Comparison of ENCODE assay signal across 8 cellular contexts in the genomic region with DNA sequence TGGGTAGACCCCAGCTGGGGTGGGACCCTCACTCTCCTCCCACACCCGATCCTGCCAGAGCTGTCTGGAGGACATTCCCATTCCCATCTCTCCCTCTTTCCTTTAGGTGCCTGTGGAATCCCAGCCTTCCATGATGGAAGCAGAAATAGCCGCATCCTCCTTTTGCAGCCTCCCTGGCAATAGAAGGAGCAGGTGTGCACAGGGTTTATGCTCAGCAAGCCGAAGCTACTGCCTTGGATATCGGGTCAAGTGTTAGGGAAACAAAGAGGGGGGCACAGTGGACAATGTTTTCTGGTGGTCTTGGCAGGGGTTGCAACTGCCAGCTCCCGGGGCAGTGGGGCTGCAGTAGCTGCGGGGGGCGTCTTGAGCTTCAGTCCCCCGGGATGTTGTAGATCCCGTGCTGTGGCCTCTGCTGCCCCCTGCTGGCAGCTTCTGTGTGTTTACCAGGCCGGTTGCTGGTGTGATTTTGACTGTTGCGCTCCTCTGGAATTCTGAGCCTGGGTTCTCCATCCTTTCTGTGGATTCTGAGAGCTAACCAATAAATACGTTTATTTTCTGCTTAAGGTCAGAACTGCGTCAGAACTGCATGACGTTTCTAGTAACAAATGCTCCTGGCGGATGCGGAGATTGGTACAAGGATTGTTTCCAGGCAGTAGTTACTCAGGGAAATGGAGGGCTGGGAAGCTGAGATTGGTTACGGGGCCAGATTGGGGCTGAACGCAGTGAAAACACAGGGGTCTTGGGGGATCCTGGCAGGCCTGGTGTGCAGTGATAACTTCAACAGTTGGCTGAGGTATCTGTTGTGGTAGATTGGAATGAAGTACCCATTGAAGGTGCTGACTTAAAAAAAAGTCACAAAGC. TPM values are rescaled to one million over a fixed set of nuclear protein-coding genes. Genes with fewer than 3 reads are reported as not detected.
DNase-seq lines count a peak whose midpoint lies in the region; ATAC-seq and TF ChIP-seq lines count a peak whose summit lies in the region.
"Not testable (repeated sequence)": the region's sequence is repeated elsewhere in the genome, so short reads cannot be mapped to it uniquely, and the experiment has no call there.

No MANE protein-coding gene starts in this region.

- H3K4me3 Mint-ChIP-seq in Calu3 (ENCODE audit: low read depth, unreplicated experiment); osteocyte (ENCODE audit: unreplicated experiment); stimulated activated naive B cell treated with anti-CD40 and anti-IgM and Interleukin-4, amounts not matched to agents 10 μg/mL and 1 μg/mL and 100 μg/mL, for 72 hours: not testable (repeated sequence)

- ATAC-seq in HG03432 (IDR thresholded peaks at IDR 0.05; ENCODE audit: unreplicated experiment): peak; percentile 33
- peak; percentile 63 to 71 for ATAC-seq in stimulated activated naive B cell treated with anti-CD40 and anti-IgM and Interleukin-4, amounts not matched to agents 10 μg/mL and 1 μg/mL and 100 μg/mL, for 72 hours (replicated peaks)

- not testable (repeated sequence) for H3K36me3 Mint-ChIP-seq in Calu3 (ENCODE audit: insufficient read depth, unreplicated experiment); osteocyte (ENCODE audit: unreplicated experiment); stimulated activated naive B cell treated with anti-CD40 and anti-IgM and Interleukin-4, amounts not matched to agents 10 μg/mL and 1 μg/mL and 100 μg/mL, for 72 hours

- H3K27me3 Mint-ChIP-seq in Calu3 (ENCODE audit: unreplicated experiment): peaks cover 72% of the 10 kb centered on the region
- H3K27me3 Mint-ChIP-seq in osteocyte (ENCODE audit: unreplicated experiment): peaks cover 68% of the 10 kb centered on the region
- peaks cover 64 to 91% of the 10 kb centered on the region in 2 donors for H3K27me3 Mint-ChIP-seq in stimulated activated naive B cell treated with anti-CD40 and anti-IgM and Interleukin-4, amounts not matched to agents 10 μg/mL and 1 μg/mL and 100 μg/mL, for 72 hours

- H3K9me3 Mint-ChIP-seq in Calu3 (ENCODE audit: low read depth, unreplicated experiment); osteocyte (ENCODE audit: unreplicated experiment); stimulated activated naive B cell treated with anti-CD40 and anti-IgM and Interleukin-4, amounts not matched to agents 10 μg/mL and 1 μg/mL and 100 μg/mL, for 72 hours: not testable (repeated sequence)

- H3K27me3 ChIP-seq in left ventricle myocardium inferior (ENCODE audit: low read depth): peaks cover 74% of the 10 kb centered on the region

- H3K36me3 ChIP-seq in left ventricle myocardium inferior: not testable (repeated sequence)

- not testable (repeated sequence) for H3K4me3 ChIP-seq in astrocyte of the cerebellum (ENCODE audit: low read depth, low read length); left ventricle myocardium inferior

- TF ChIP-seq CTCF in Calu3 (IDR thresholded peaks at IDR 0.05; ENCODE audit: unreplicated experiment): not testable (repeated sequence)
- peak; percentile 66 for TF ChIP-seq CTCF in astrocyte of the cerebellum (IDR thresholded peaks at IDR 0.05; ENCODE audit: low read depth, low read length, missing control alignments)
- peak; percentile 76 for TF ChIP-seq CTCF in left ventricle myocardium inferior (IDR thresholded peaks at IDR 0.05; ENCODE audit: borderline replicate concordance)
- peak; percentile 73 for TF ChIP-seq CTCF in osteocyte (IDR thresholded peaks at IDR 0.05)

- not testable (repeated sequence) for H3K4me1 Mint-ChIP-seq in Calu3 (ENCODE audit: low read depth, unreplicated experiment); osteocyte (ENCODE audit: unreplicated experiment)
- peaks cover 11 to 12% of the 10 kb centered on the region in 2 donors for H3K4me1 Mint-ChIP-seq in stimulated activated naive B cell treated with anti-CD40 and anti-IgM and Interleukin-4, amounts not matched to agents 10 μg/mL and 1 μg/mL and 100 μg/mL, for 72 hours

- CTCF ChIA-PET in Calu3 (lab: Charles Lee): interaction anchor here (0.6 to 1.5 kb wide), 4 partner anchors 8 to 183 kb away, joined by 3 to 6 read pairs (median 4); a partner anchor contains a TSS

- H3K27ac Mint-ChIP-seq in Calu3 (ENCODE audit: unreplicated experiment); osteocyte (ENCODE audit: unreplicated experiment); stimulated activated naive B cell treated with anti-CD40 and anti-IgM and Interleukin-4, amounts not matched to agents 10 μg/mL and 1 μg/mL and 100 μg/mL, for 72 hours: not testable (repeated sequence)

- intact Hi-C loops in Calu3 (cut with micrococcal nuclease; ENCODE audit: unreplicated experiment); left ventricle myocardium inferior (cut with micrococcal nuclease): not testable (repeated sequence)

- not testable (repeated sequence) for H3K27ac ChIP-seq in left ventricle myocardium inferior (replicated peaks)

- H3K4me1 ChIP-seq in left ventricle myocardium inferior: not testable (repeated sequence)

- DNase-seq in Calu3 (peak; percentile 52), NCI-H69 (lab: John Stamatoyannopoulos, UW) (peak; percentile 58), left ventricle myocardium inferior (peak; percentile 51)
- peak; percentile 49 to 58 for DNase-seq in activated CD4-positive, alpha-beta T cell treated with anti-CD3 and anti-CD28 coated beads for 24 hours (ENCODE audit: low read depth in 2 of 2)
- not testable (repeated sequence) for DNase-seq in astrocyte of the cerebellum (ENCODE audit: low read depth); osteocyte (ENCODE audit: extremely low spot score, unreplicated experiment); stimulated activated naive B cell treated with anti-CD40 and anti-IgM and Interleukin-4, amounts not matched to agents 10 μg/mL and 1 μg/mL and 100 μg/mL, for 72 hours

- not testable (repeated sequence) for BruUV-seq in Calu3 (replicated peaks; lab: Mats Ljungman, UMichigan)

- not testable (repeated sequence) for H3K9me3 ChIP-seq in left ventricle myocardium inferior (replicated peaks)

- in situ Hi-C loops in astrocyte of the cerebellum (cut with HindIII; ENCODE audit: low sequenced_read_pairs): not testable (repeated sequence)

RNA-seq across cellular contexts. Expression of a gene that starts 31.2 kb away (rescaled TPM):
- 12.3 and 13.2 TPM in 2 replicates for total RNA-seq in Calu3 (2022)
- total RNA-seq in left ventricle myocardium inferior: 32.0 TPM
- total RNA-seq in osteocyte: 25.2 and 29.3 TPM in 2 replicates

RNA-seq across cellular contexts. Expression of a gene that starts 45.5 kb away (rescaled TPM):
- total RNA-seq in Calu3 (2022) (83.8 and 90.0 TPM in 2 replicates), left ventricle myocardium inferior (322 TPM), osteocyte (142 and 151 TPM in 2 replicates)

RNA-seq across cellular contexts. Expression of a gene that starts 52.8 kb away (rescaled TPM):
- 6.4 and 8.5 TPM in 2 replicates for total RNA-seq in Calu3 (2022)
- 2.2 TPM for total RNA-seq in left ventricle myocardium inferior
- total RNA-seq in osteocyte: 10.9 and 11.4 TPM in 2 replicates
